20 cellular contexts compared by ENCODE assay signal in genomic region chr4:40946652-40947051, GRCh38.
"Had no signal": no experiment of that assay in that cellular context is flagged by ENCODE, and none has a peak within 500 bp of the region (broad histone marks: within the 10 kb centered on the region; RNA-seq: fewer than 3 reads in every experiment).

No MANE protein-coding gene starts in this region.

- H3K4me3 ChIP-seq: breast epithelium, heart left ventricle, left lung, lung, mucosa of descending colon, sigmoid colon, skin epidermis, stomach, thoracic aorta, transverse colon had no signal

- H3K36me3 Mint-ChIP-seq: naive thymus-derived CD8-positive, alpha-beta T cell had no signal

- H2AFZ ChIP-seq: parathyroid adenoma had no signal

- H3K9me3 ChIP-seq: breast epithelium, heart left ventricle, left lung, mucosa of descending colon, sigmoid colon, stomach, thoracic aorta, transverse colon had no signal

- H3K27ac Mint-ChIP-seq: naive thymus-derived CD8-positive, alpha-beta T cell had no signal

- H3K27ac ChIP-seq: breast epithelium, left lung, parathyroid adenoma, sigmoid colon, skin epidermis, thoracic aorta, transverse colon had no signal

- H3K9me3 Mint-ChIP-seq: naive thymus-derived CD8-positive, alpha-beta T cell had no signal

- H3K36me3 ChIP-seq: breast epithelium, left lung, thoracic aorta, transverse colon had no signal

- H3K79me2 ChIP-seq: parathyroid adenoma had no signal

- H3K4me1 ChIP-seq: breast epithelium, left lung, parathyroid adenoma, transverse colon had no signal

- H3K27me3 ChIP-seq: breast epithelium, heart left ventricle, left lung, sigmoid colon, stomach, transverse colon had no signal

- H3K4me3 Mint-ChIP-seq: naive thymus-derived CD8-positive, alpha-beta T cell had no signal

- DNase-seq: central memory CD4-positive, alpha-beta T cell; foreskin melanocyte; heart left ventricle; hippocampal formation; kidney glomerular epithelial cell; left lung; mucosa of descending colon; naive thymus-derived CD8-positive, alpha-beta T cell; occipital lobe; sigmoid colon; stimulated activated CD4-positive, alpha-beta T cell treated with anti-CD3 and anti-CD28 coated beads, Interleukin-2, amount 100 ng/mL, for 24 hours; stimulated activated CD4-positive, alpha-beta T cell treated with anti-CD3 and anti-CD28 coated beads, Interleukin-4, amount 100 ng/mL, for 4 hours; stimulated activated naive CD4-positive, alpha-beta T cell; stomach; transverse colon had no signal

- ATAC-seq: left lung; mucosa of descending colon; naive thymus-derived CD8-positive, alpha-beta T cell had no signal
